Comparison of ENCODE assay signal across 8 cellular contexts in genomic region chr4:87092389-87093141, GRCh38.
DNase-seq lines count a peak whose midpoint lies in the region; ATAC-seq and TF ChIP-seq lines count a peak whose summit lies in the region.

No MANE protein-coding gene starts in this region.

- no peaks in the 10 kb centered on the region for H3K9me3 Mint-ChIP-seq in activated CD4-positive, alpha-beta T cell treated with anti-CD3 and anti-CD28 coated beads for 36 hours (ENCODE audit: low read depth)

- H3K36me3 ChIP-seq in ovary = no peaks in the 10 kb centered on the region

- H3K4me1 Mint-ChIP-seq in activated CD4-positive, alpha-beta T cell treated with anti-CD3 and anti-CD28 coated beads for 36 hours = peaks cover 44% of the 10 kb centered on the region

- no peak for TF ChIP-seq EP300 in ovary (IDR thresholded peaks at IDR 0.05)

- H3K4me3 Mint-ChIP-seq in activated CD4-positive, alpha-beta T cell treated with anti-CD3 and anti-CD28 coated beads for 36 hours = no peak overlapping the region

- no peak for ATAC-seq in activated CD4-positive, alpha-beta T cell treated with anti-CD3 and anti-CD28 coated beads for 36 hours
- no peak for ATAC-seq in HG03342 (IDR thresholded peaks at IDR 0.05; ENCODE audit: unreplicated experiment)

- WGBS in ovary, 3 donors = 43 to 69% (median 64%) methylated on average over 4 of the region's 4 CpGs

- CTCF ChIA-PET in activated CD4-positive, alpha-beta T cell treated with anti-CD3 and anti-CD28 coated beads for 36 hours (lab: Charles Lee) = interaction anchor here (0.9 to 6.8 kb wide), 18 partner anchors 11 to 594 kb away, joined by 3 to 91 read pairs (median 6); partner anchors contain the start of gene AFF1
- CTCF ChIA-PET in RWPE1 (lab: Yijun Ruan, JAX) = interaction anchor here (0.7 to 2.5 kb wide), 3 partner anchors 131 to 211 kb away, joined by 3 to 11 read pairs (median 3); no protein-coding TSS in a partner anchor

- peak overlapping the region; percentile 33 for H3K27ac Mint-ChIP-seq in activated CD4-positive, alpha-beta T cell treated with anti-CD3 and anti-CD28 coated beads for 36 hours

- no peak overlapping the region for H3K4me3 ChIP-seq in ovary

- no peaks in the 10 kb centered on the region for H3K27me3 Mint-ChIP-seq in activated CD4-positive, alpha-beta T cell treated with anti-CD3 and anti-CD28 coated beads for 36 hours

- peak; percentile 31 for DNase-seq in activated CD4-positive, alpha-beta T cell treated with anti-CD3 and anti-CD28 coated beads for 36 hours
- no peak for DNase-seq in activated CD4-positive, alpha-beta T cell treated with anti-CD3 and anti-CD28 coated beads, Interleukin-2, amount 50 U/mL, for 4 hours
- DNase-seq in HS-5 (ENCODE audit: low read depth) (peak; percentile 63), RWPE1 (ENCODE audit: low spot score) (peak; percentile 97), fibroblast of gingiva (ENCODE audit: low read depth) (peak; percentile 59), ovary (peak in 3 of 5 donors; percentile 53 to 62 (median 58))
- DNase-seq in activated naive CD4-positive, alpha-beta T cell treated with anti-CD3 and anti-CD28 coated beads, Interleukin-2, amount 50 U/mL, for 16 hours = no peak

- no peak for TF ChIP-seq CTCF in RWPE1 (conservative IDR thresholded peaks at IDR 0.05; ENCODE audit: low read depth)
- no peak for TF ChIP-seq CTCF in ovary (IDR thresholded peaks at IDR 0.05)

- POLR2A ChIA-PET in activated CD4-positive, alpha-beta T cell treated with anti-CD3 and anti-CD28 coated beads for 36 hours (lab: Charles Lee) = interaction anchor here (2.9 kb wide), 1 partner anchor 87 kb away, joined by 14 read pairs; no protein-coding TSS in a partner anchor
- POLR2A ChIA-PET in RWPE1 (lab: Yijun Ruan, JAX; ENCODE audit: low non-redundant PET) = no interaction called here

- no peaks in the 10 kb centered on the region for H3K9me3 ChIP-seq in ovary

- intact Hi-C loops in activated CD4-positive, alpha-beta T cell treated with anti-CD3 and anti-CD28 coated beads for 36 hours (cut with DNase I, micrococcal nuclease) = loop anchor here (1.0 kb wide), 6 partner anchors 18 to 170 kb away; no protein-coding TSS in a partner anchor
- intact Hi-C loops in ovary (cut with DNase I) = loop anchor here (5.0 to 10.0 kb wide), 6 partner anchors 85 to 170 kb away; partner anchors contain the start of gene AFF1 (in 1 of the 4)

- no peaks in the 10 kb centered on the region for H3K27me3 ChIP-seq in ovary

- H3K27ac ChIP-seq in RWPE1 (peak overlapping the region; percentile 83), ovary (no peak overlapping the region)

- peaks cover 23% of the 10 kb centered on the region for H3K36me3 Mint-ChIP-seq in activated CD4-positive, alpha-beta T cell treated with anti-CD3 and anti-CD28 coated beads for 36 hours (ENCODE audit: low read depth)

- H3K4me1 ChIP-seq in ovary (ENCODE audit: insufficient read depth) = peaks cover 4% of the 10 kb centered on the region

- no peak for TF ChIP-seq POLR2A in ovary (IDR thresholded peaks at IDR 0.05)

Comparison
In these comparisons a context has a peak if more than half of its experiments do, and no peak if none do; other contexts are left out.
1. DNase-seq: peak in activated CD4-positive, alpha-beta T cell treated with anti-CD3 and anti-CD28 coated beads for 36 hours (single experiment), HS-5 (single experiment), RWPE1 (single experiment), fibroblast of gingiva (single experiment) and ovary (3 of 5); none in activated CD4-positive, alpha-beta T cell treated with anti-CD3 and anti-CD28 coated beads, Interleukin-2, amount 50 U/mL, for 4 hours (0 of 2) and activated naive CD4-positive, alpha-beta T cell treated with anti-CD3 and anti-CD28 coated beads, Interleukin-2, amount 50 U/mL, for 16 hours (single experiment).